Comparison of ENCODE assay signal across 32 cellular contexts in the genomic region with DNA sequence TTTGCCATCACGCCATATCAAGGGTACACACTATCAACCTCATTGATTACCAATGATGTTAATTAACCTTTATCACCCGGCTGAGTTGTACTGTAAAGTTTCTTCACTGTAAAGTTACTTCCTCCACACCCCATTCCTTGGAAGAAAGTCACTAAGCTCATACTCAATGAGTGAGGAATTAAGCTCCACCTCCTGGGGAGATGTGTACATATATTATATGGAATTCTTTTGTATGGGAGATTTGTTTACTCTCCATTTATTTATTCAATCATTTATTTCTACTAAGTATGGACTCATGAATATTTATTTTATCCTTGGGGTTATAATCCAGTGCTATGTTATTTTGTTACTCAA. TPM values are rescaled to one million over a fixed set of nuclear protein-coding genes. Genes with fewer than 3 reads are reported as not detected.
DNase-seq lines count a peak whose midpoint lies in the region; ATAC-seq, FAIRE-seq and TF ChIP-seq lines count a peak whose summit lies in the region.
"Had no signal": no experiment of that assay in that cellular context is flagged by ENCODE, and none has a peak within 500 bp of the region (broad histone marks: within the 10 kb centered on the region; RNA-seq: fewer than 3 reads in every experiment).

No MANE protein-coding gene starts in this region.

- H3K23ac ChIP-seq in trophoblast cell (ENCODE audit: low read length), result no peak overlapping the region

- H4K8ac ChIP-seq in trophoblast cell (ENCODE audit: low read depth, low read length), result no peak overlapping the region

- no peak for TF ChIP-seq POLR2A in esophagus squamous epithelium (IDR thresholded peaks at IDR 0.05)

- peak overlapping the region; percentile 25; the same call in 1 of the 2 replicates for H3K27ac Mint-ChIP-seq in HFFc6
- H3K27ac Mint-ChIP-seq: IgD-negative memory B cell; stimulated activated naive CD8-positive, alpha-beta T cell treated with anti-CD3 and anti-CD28 coated beads, Interleukin-15, Interleukin-2, amounts not matched to agents 100 ng/mL and 50 ng/mL, for 24 hours had no signal

- H2BK12ac ChIP-seq in trophoblast cell (ENCODE audit: low read length), result no peak overlapping the region

- no peak overlapping the region for H4K12ac ChIP-seq in trophoblast cell (ENCODE audit: low read depth, low read length)

- no peaks in the 10 kb centered on the region for H3K79me1 ChIP-seq in trophoblast cell (ENCODE audit: low read length)

- no peak overlapping the region for H4K91ac ChIP-seq in trophoblast cell (ENCODE audit: low read depth, low read length)

- H3K9ac ChIP-seq in trophoblast cell (ENCODE audit: low read length), result no peak overlapping the region

- H3K27me3 ChIP-seq in RWPE2 (ENCODE audit: insufficient read depth, poor library complexity, severe bottlenecking) (no peaks in the 10 kb centered on the region), esophagus squamous epithelium (no peaks in the 10 kb centered on the region), small intestine (ENCODE audit: control insufficient read depth in 2 of 2, insufficient read depth in 2 of 2, low read length in 2 of 2) (no peaks in the 10 kb centered on the region), trophoblast cell (ENCODE audit: insufficient read depth, low read length) (no peaks in the 10 kb centered on the region)
- H3K27me3 ChIP-seq: BE2C, heart left ventricle, pancreas, SJSA1, testis had no signal

- ATAC-seq in RWPE2 (ENCODE audit: low read depth), result peak; percentile 73; the same call in 2 of the 3 replicates
- ATAC-seq in HG02623 (IDR thresholded peaks at IDR 0.05; ENCODE audit: unreplicated experiment), result no peak
- ATAC-seq: GM12878, HCT116, heart left ventricle had no signal

- TF ChIP-seq CTCF in HFFc6 (IDR thresholded peaks at IDR 0.05) (no peak), RWPE2 (IDR thresholded peaks at IDR 0.05; ENCODE audit: poor library complexity, severe bottlenecking) (no peak), esophagus squamous epithelium (IDR thresholded peaks at IDR 0.05) (no peak)

- no peak overlapping the region for H3K4me3 Mint-ChIP-seq in HFFc6
- H3K4me3 Mint-ChIP-seq: activated naive CD8-positive, alpha-beta T cell treated with anti-CD3 and anti-CD28 coated beads for 36 hours; CD8-positive, alpha-beta memory T cell; IgD-negative memory B cell; neural crest cell; stimulated activated naive CD8-positive, alpha-beta T cell treated with anti-CD3 and anti-CD28 coated beads, Interleukin-15, Interleukin-2, amounts not matched to agents 100 ng/mL and 50 ng/mL, for 24 hours had no signal

- no peak for FAIRE-seq in small intestine (lab: Jason Lieb, UNC)
- FAIRE-seq: GM12878, pancreas had no signal

- H3K27ac ChIP-seq in RWPE2 (ENCODE audit: poor library complexity, severe bottlenecking) (no peak overlapping the region), esophagus squamous epithelium (peak overlapping the region in 3 of 4 donors; percentile 35 to 64 (median 55)), small intestine (ENCODE audit: low read depth in 1 of 2, low read length in 1 of 2) (peak overlapping the region; percentile 80 to 91), trophoblast cell (ENCODE audit: low read depth, low read length) (no peak overlapping the region)
- H3K27ac ChIP-seq: heart left ventricle, pancreas, SJSA1, testis, VCaP had no signal

- H3K4me1 ChIP-seq in RWPE2 (ENCODE audit: insufficient read depth, poor library complexity, severe bottlenecking) (no peaks in the 10 kb centered on the region), esophagus squamous epithelium (no peaks in the 10 kb centered on the region), small intestine (ENCODE audit: control insufficient read depth in 2 of 2, insufficient read depth in 1 of 2, low read depth in 1 of 2, low read length in 1 of 2) (peaks cover 0 to 2% of the 10 kb centered on the region in 2 donors), trophoblast cell (ENCODE audit: control insufficient read depth in 1 of 2, insufficient read depth in 2 of 2, low read length in 2 of 2) (no peaks in the 10 kb centered on the region)
- H3K4me1 ChIP-seq: BE2C, heart left ventricle, pancreas, SJSA1, testis had no signal

- H3K79me2 ChIP-seq in trophoblast cell (ENCODE audit: control insufficient read depth, insufficient read depth, low read length, poor library complexity), result no peaks in the 10 kb centered on the region

- no peak overlapping the region for H2BK5ac ChIP-seq in trophoblast cell (ENCODE audit: low read depth, low read length, poor library complexity)

- no peak overlapping the region for H2AFZ ChIP-seq in trophoblast cell (ENCODE audit: insufficient read depth, low read length, poor library complexity)

- DNase-seq in HFFc6 (no peak), RWPE2 (ENCODE audit: low spot score) (no peak), esophagus squamous epithelium (lab: John Stamatoyannopoulos, UW) (no peak), small intestine (peak; percentile 93), trophoblast cell (no peak), GOT3 (lab: John Stamatoyannopoulos, UW) (no peak)
- DNase-seq: activated CD4-positive, alpha-beta T cell treated with anti-CD3 and anti-CD28 coated beads for 48 hours; activated gamma-delta T cell; activated naive CD8-positive, alpha-beta T cell treated with anti-CD3 and anti-CD28 coated beads for 36 hours; aorta; BE2C; CD8-positive, alpha-beta memory T cell; effector CD8-positive, alpha-beta T cell; EL; erythroblast; heart left ventricle; NCI-H2107; NCI-H345; NCI-H748 treated with DMSO at 0.1 percent for 48 hours; pancreas; retina; T1000; testis had no signal

- no peaks in the 10 kb centered on the region for H3K9me3 Mint-ChIP-seq in HFFc6
- H3K9me3 Mint-ChIP-seq: activated naive CD8-positive, alpha-beta T cell treated with anti-CD3 and anti-CD28 coated beads for 36 hours; CD8-positive, alpha-beta memory T cell; IgD-negative memory B cell; neural crest cell; stimulated activated naive CD8-positive, alpha-beta T cell treated with anti-CD3 and anti-CD28 coated beads, Interleukin-15, Interleukin-2, amounts not matched to agents 100 ng/mL and 50 ng/mL, for 24 hours had no signal

- H3K4me2 ChIP-seq in trophoblast cell (ENCODE audit: low read length), result no peak overlapping the region
- H3K4me2 ChIP-seq: smooth muscle cell had no signal

- peaks cover 3% of the 10 kb centered on the region; the same call in 1 of the 2 replicates for H3K27me3 Mint-ChIP-seq in HFFc6 (ENCODE audit: insufficient read depth)
- H3K27me3 Mint-ChIP-seq: activated naive CD8-positive, alpha-beta T cell treated with anti-CD3 and anti-CD28 coated beads for 36 hours; CD8-positive, alpha-beta memory T cell; IgD-negative memory B cell; stimulated activated naive CD8-positive, alpha-beta T cell treated with anti-CD3 and anti-CD28 coated beads, Interleukin-15, Interleukin-2, amounts not matched to agents 100 ng/mL and 50 ng/mL, for 24 hours had no signal

- peaks cover 31% of the 10 kb centered on the region for H3K4me1 Mint-ChIP-seq in HFFc6 (ENCODE audit: low read depth)
- H3K4me1 Mint-ChIP-seq: CD8-positive, alpha-beta memory T cell; IgD-negative memory B cell had no signal

- H3K36me3 ChIP-seq in RWPE2 (ENCODE audit: low read depth) (peaks cover 75% of the 10 kb centered on the region), esophagus squamous epithelium (peaks cover 0 to 89% (median 16%) of the 10 kb centered on the region in 3 donors), small intestine (ENCODE audit: control insufficient read depth in 2 of 2, insufficient read depth in 2 of 2, low read length in 2 of 2) (peaks cover 6 to 11% of the 10 kb centered on the region in 2 donors), trophoblast cell (ENCODE audit: control insufficient read depth in 1 of 2, insufficient read depth in 2 of 2, low read length in 2 of 2) (peaks cover 13 to 19% of the 10 kb centered on the region in 2 experiments)
- H3K36me3 ChIP-seq: BE2C had no signal

- no peak overlapping the region for H2BK120ac ChIP-seq in trophoblast cell (ENCODE audit: insufficient read depth, low read length, poor library complexity)

- H3K9me3 ChIP-seq in RWPE2 (ENCODE audit: severe bottlenecking) (no peaks in the 10 kb centered on the region), esophagus squamous epithelium (no peaks in the 10 kb centered on the region), small intestine (ENCODE audit: control insufficient read depth, low read depth) (no peaks in the 10 kb centered on the region), trophoblast cell (ENCODE audit: insufficient read depth, low read depth, low read length) (no peaks in the 10 kb centered on the region)
- H3K9me3 ChIP-seq: BE2C, heart left ventricle, pancreas, SJSA1, testis had no signal

- 77 to 88% methylated on average over 2 of the region's 2 CpGs for WGBS in esophagus squamous epithelium, 2 donors
- 24 to 67% (median 61%) methylated on average over 2 of the region's 2 CpGs for WGBS in small intestine, 3 donors
- no CpG with 5 or more reads among the region's 2 CpGs for WGBS in trophoblast cell (ENCODE audit: extremely low coverage, insufficient coverage, insufficient read length)

- no peak overlapping the region for H3K18ac ChIP-seq in trophoblast cell (ENCODE audit: low read length)

- peaks cover 40% of the 10 kb centered on the region for H3K36me3 Mint-ChIP-seq in HFFc6 (ENCODE audit: low read depth)

- no peak overlapping the region for H3K4ac ChIP-seq in trophoblast cell (ENCODE audit: low read depth, low read length)

- no peak overlapping the region for H3K4me3 ChIP-seq in RWPE2 (ENCODE audit: severe bottlenecking)
- H3K4me3 ChIP-seq in esophagus squamous epithelium, result no peak overlapping the region
- H3K4me3 ChIP-seq in small intestine (ENCODE audit: low read depth in 1 of 2, low read length in 2 of 2), result no peak overlapping the region
- H3K4me3 ChIP-seq in trophoblast cell (ENCODE audit: low read depth, low read length), result no peak overlapping the region
- H3K4me3 ChIP-seq: GM12878, heart left ventricle, pancreas, SJSA1, smooth muscle cell, testis had no signal

- intact Hi-C loops in esophagus squamous epithelium (cut with DNase I), result no loop called here

- no peak overlapping the region for H2AK5ac ChIP-seq in trophoblast cell (ENCODE audit: low read length)

- H3K14ac ChIP-seq in trophoblast cell (ENCODE audit: low read length), result no peak overlapping the region

RNA-seq across cellular contexts. Expression of a gene that starts 56.8 kb away (rescaled TPM):
- total RNA-seq in HFFc6 (2021; fragmentation: NEBNext Ultra II Directional; extraction: Animal tissue kit (Norgen Biotek cat#: 25700)), result 10 to 100 TPM; 13.5 to 23.0 (median 20.7) TPM
- total RNA-seq in esophagus squamous epithelium, result 10 to 100 TPM in 1 of 4 donors, 1 to 10 TPM in 3; 3.2 to 15.1 (median 8.7) TPM
- 1 to 10 TPM; 2.2 to 9.9 (median 5.1) TPM for polyA plus RNA-seq in small intestine
- 19.5 and 20.7 TPM in 2 replicates for polyA plus RNA-seq in trophoblast cell (2013)

Comparison
In these comparisons a context has a peak if more than half of its experiments do, and no peak if none do; other contexts are left out.
1. H3K27ac ChIP-seq: peak in esophagus squamous epithelium (3 of 4) and small intestine (2 of 2); none in RWPE2 (single experiment) and trophoblast cell (single experiment).